21 cellular contexts compared by ENCODE assay signal in genomic region chr9:126123927-126124326, GRCh38.
"Had no signal": no experiment of that assay in that cellular context is flagged by ENCODE, and none has a peak within 500 bp of the region (broad histone marks: within the 10 kb centered on the region; RNA-seq: fewer than 3 reads in every experiment).

No MANE protein-coding gene starts in this region.

- H3K4me3 ChIP-seq: ascending aorta had no signal

- H3K27me3 ChIP-seq: ascending aorta had no signal

- H3K9me3 ChIP-seq: ascending aorta had no signal

- H3K36me3 ChIP-seq: ascending aorta had no signal

- H3K4me1 ChIP-seq: ascending aorta had no signal

- DNase-seq: activated CD4-positive, alpha-beta memory T cell treated with anti-CD3 and anti-CD28 coated beads for 36 hours; activated CD4-positive, alpha-beta T cell treated with anti-CD3 and anti-CD28 coated beads, Interleukin-2, amount 10 ng/mL, durations not matched to agents 7 days and 5 days; activated CD4-positive, CD25-positive, alpha-beta regulatory T cell; activated effector memory CD4-positive, alpha-beta T cell treated with Interleukin-2 at 50 U/mL for 16 hours; activated naive CD4-positive, alpha-beta T cell; activated T-cell treated with anti-CD3 and anti-CD28 coated beads, Interleukin-2, amount 50 U/mL, for 24 hours; KG1; NCI-H1092; NCI-H1417 treated with DMSO at 0.1 percent for 48 hours; NCI-H1694; NCI-H2029; NCI-H2107; NCI-H2171 treated with DMSO at 0.1 percent for 48 hours; NCI-H226; NCI-H526; NCI-H82; SIG-M5; T-helper 17 cell; T-helper 9 cell had no signal

- H3K27ac ChIP-seq: ascending aorta, VCaP had no signal
